8 cellular contexts compared by ENCODE assay signal in genomic region chr17:62478976-62479894, GRCh38. TPM values are rescaled to one million over a fixed set of nuclear protein-coding genes. Genes with fewer than 3 reads are reported as not detected.
DNase-seq lines count a peak whose midpoint lies in the region; ATAC-seq and TF ChIP-seq lines count a peak whose summit lies in the region.
"Not testable (repeated sequence)": the region's sequence is repeated elsewhere in the genome, so short reads cannot be mapped to it uniquely, and the experiment has no call there.

No MANE protein-coding gene starts in this region.

- peak overlapping the region; percentile 90 for H3K27ac Mint-ChIP-seq in T-helper 2 cell treated with Interferon-gamma antibody and Interleukin-4, amounts not matched to agents 5 μg/mL and 100 μg/mL, for 36 hours
- H3K27ac Mint-ChIP-seq in glutamatergic neuron (ENCODE audit: unreplicated experiment) = peak overlapping the region; percentile 97
- peak overlapping the region; percentile 88 to 92 for H3K27ac Mint-ChIP-seq in natural killer cell

- H3K27me3 ChIP-seq in HUES48 (ENCODE audit: control insufficient read depth, insufficient read depth, low read length) = not testable (repeated sequence)

- peak overlapping the region; percentile 78 for H3K4me3 ChIP-seq in HUES48 (ENCODE audit: low read depth, low read length)

- not testable (repeated sequence) for H3K9me3 ChIP-seq in HUES48 (ENCODE audit: control insufficient read depth, insufficient read depth, low read length)

- H3K9me3 Mint-ChIP-seq in T-helper 2 cell treated with Interferon-gamma antibody and Interleukin-4, amounts not matched to agents 5 μg/mL and 100 μg/mL, for 36 hours; glutamatergic neuron (ENCODE audit: unreplicated experiment); natural killer cell: not testable (repeated sequence)

- H3K4me1 Mint-ChIP-seq in T-helper 2 cell treated with Interferon-gamma antibody and Interleukin-4, amounts not matched to agents 5 μg/mL and 100 μg/mL, for 36 hours (ENCODE audit: low read depth) = peaks cover 22% of the 10 kb centered on the region
- not testable (repeated sequence) for H3K4me1 Mint-ChIP-seq in glutamatergic neuron (ENCODE audit: low read depth, unreplicated experiment)
- H3K4me1 Mint-ChIP-seq in natural killer cell = peaks cover 23 to 25% of the 10 kb centered on the region in 2 donors

- 1 to 3% (median 3%) methylated on average over 44 to 82 of the region's 90 CpGs for WGBS in adipose tissue, 3 donors

- not testable (repeated sequence) for H3K27me3 Mint-ChIP-seq in T-helper 2 cell treated with Interferon-gamma antibody and Interleukin-4, amounts not matched to agents 5 μg/mL and 100 μg/mL, for 36 hours (ENCODE audit: low read depth); glutamatergic neuron (ENCODE audit: unreplicated experiment); natural killer cell (ENCODE audit: low read depth in 2 of 2)

- not testable (repeated sequence) for H3K4me1 ChIP-seq in HUES48 (ENCODE audit: control insufficient read depth, insufficient read depth, low read length)

- H3K36me3 ChIP-seq in HUES48 (ENCODE audit: control insufficient read depth, insufficient read depth, low read length) = peaks cover 12% of the 10 kb centered on the region

- H3K27ac ChIP-seq in HUES48 (ENCODE audit: low read depth, low read length) (peak overlapping the region; percentile 73), adipose tissue (ENCODE audit: low read depth, low read length) (peak overlapping the region; percentile 66)

- H3K9ac ChIP-seq in HUES48 (ENCODE audit: low read depth, low read length) = peak overlapping the region; percentile 70

- peak; percentile 28 for ATAC-seq in GM21737 (IDR thresholded peaks at IDR 0.05; ENCODE audit: unreplicated experiment)
- ATAC-seq in natural killer cell = peak; percentile 45 to 68 (median 46)

- peaks cover 17% of the 10 kb centered on the region for H3K36me3 Mint-ChIP-seq in T-helper 2 cell treated with Interferon-gamma antibody and Interleukin-4, amounts not matched to agents 5 μg/mL and 100 μg/mL, for 36 hours (ENCODE audit: low read depth)
- not testable (repeated sequence) for H3K36me3 Mint-ChIP-seq in glutamatergic neuron (ENCODE audit: unreplicated experiment); natural killer cell

- DNase-seq in Daoy (ENCODE audit: low read depth) (peak; percentile 20), glutamatergic neuron (peak; percentile 44), natural killer cell (peak; percentile 61)
- peak; percentile 45 for DNase-seq in T-helper 2 cell treated with Interferon-gamma antibody and Interleukin-4, amounts not matched to agents 5 μg/mL and 100 μg/mL, for 36 hours (ENCODE audit: low spot score)
- DNase-seq in stimulated activated naive CD4-positive, alpha-beta T cell treated with Interleukin-2 at 50 U/mL for 16 hours (lab: John Stamatoyannopoulos, UW) = peak; percentile 38

- not testable (repeated sequence) for TF ChIP-seq CTCF in glutamatergic neuron (IDR thresholded peaks at IDR 0.05; ENCODE audit: partially characterized antibody, unreplicated experiment); natural killer cell (IDR thresholded peaks at IDR 0.05)

- intact Hi-C loops in natural killer cell (cut with micrococcal nuclease) = not testable (repeated sequence)

- peak overlapping the region; percentile 93 for H3K4me3 Mint-ChIP-seq in T-helper 2 cell treated with Interferon-gamma antibody and Interleukin-4, amounts not matched to agents 5 μg/mL and 100 μg/mL, for 36 hours
- peak overlapping the region; percentile 97 for H3K4me3 Mint-ChIP-seq in glutamatergic neuron (ENCODE audit: unreplicated experiment)
- peak overlapping the region; percentile 90 for H3K4me3 Mint-ChIP-seq in natural killer cell

RNA-seq across cellular contexts. Expression of gene TLK2, which starts 0.6 kb away (rescaled TPM):
- total RNA-seq in Daoy (2014; rRNA removed; shearing (Covaris generic)) = 52.1 and 78.3 TPM in 2 replicates
- 10 to 100 TPM in 2 of 3 donors, 1 to 10 TPM in 1; 9.1 to 31.9 (median 15.1) TPM for polyA plus RNA-seq in adipose tissue
- total RNA-seq in glutamatergic neuron (ENCODE audit: unreplicated experiment) (61.5 TPM), natural killer cell (10 to 100 TPM; 63.8 to 77.2 (median 68.2) TPM)

RNA-seq across cellular contexts. Expression of gene METTL2A, which starts 55.5 kb away (rescaled TPM):
- total RNA-seq in Daoy (2014; rRNA removed; shearing (Covaris generic)) = 26.1 and 27.7 TPM in 2 replicates
- polyA plus RNA-seq in adipose tissue = 10 to 100 TPM in 1 of 3 donors, 1 to 10 TPM in 2; 8.8 to 11.2 (median 9.7) TPM
- total RNA-seq in glutamatergic neuron (ENCODE audit: unreplicated experiment) = 38.2 TPM
- 10 to 100 TPM; 10.8 to 13.5 (median 11.5) TPM for total RNA-seq in natural killer cell

Comparison
In these comparisons a context has a peak if more than half of its experiments do, and no peak if none do; other contexts are left out.
1. Peak in every context shown above with its lines: DNase-seq, ATAC-seq, H3K4me3 ChIP-seq and H3K27ac ChIP-seq.